12 cellular contexts compared by ENCODE assay signal in genomic region chr7:87027900-87028299, GRCh38. TPM values are rescaled to one million over a fixed set of nuclear protein-coding genes. Genes with fewer than 3 reads are reported as not detected.
DNase-seq lines count a peak whose midpoint lies in the region; ATAC-seq and TF ChIP-seq lines count a peak whose summit lies in the region.
"Had no signal": no experiment of that assay in that cellular context is flagged by ENCODE, and none has a peak within 500 bp of the region (broad histone marks: within the 10 kb centered on the region; RNA-seq: fewer than 3 reads in every experiment).

No MANE protein-coding gene starts in this region.

- H3K4me3 Mint-ChIP-seq in glutamatergic neuron (ENCODE audit: unreplicated experiment) = no peak overlapping the region
- H3K4me3 Mint-ChIP-seq: activated naive CD8-positive, alpha-beta T cell treated with anti-CD3 and anti-CD28 coated beads for 36 hours had no signal

- H3K4me1 Mint-ChIP-seq in glutamatergic neuron (ENCODE audit: low read depth, unreplicated experiment) = peaks cover 8% of the 10 kb centered on the region
- H3K4me1 Mint-ChIP-seq: activated naive CD8-positive, alpha-beta T cell treated with anti-CD3 and anti-CD28 coated beads for 36 hours had no signal

- no peak for TF ChIP-seq CTCF in glutamatergic neuron (IDR thresholded peaks at IDR 0.05; ENCODE audit: partially characterized antibody, unreplicated experiment)

- H3K9me3 Mint-ChIP-seq in glutamatergic neuron (ENCODE audit: unreplicated experiment) = no peaks in the 10 kb centered on the region

- DNase-seq in germinal center (ENCODE audit: low spot score) (peak; percentile 7), glutamatergic neuron (no peak), 8988T (no peak), SIG-M5 (lab: John Stamatoyannopoulos, UW) (no peak)
- DNase-seq: activated naive CD8-positive, alpha-beta T cell treated with anti-CD3 and anti-CD28 coated beads for 36 hours; Calu3; cortex of kidney; NCI-H1105 treated with DMSO at 0.1 percent for 48 hours had no signal

- H3K36me3 Mint-ChIP-seq in glutamatergic neuron (ENCODE audit: unreplicated experiment) = no peaks in the 10 kb centered on the region

- no peaks in the 10 kb centered on the region for H3K27me3 Mint-ChIP-seq in glutamatergic neuron (ENCODE audit: unreplicated experiment)

- H3K27ac Mint-ChIP-seq in glutamatergic neuron (ENCODE audit: unreplicated experiment) = no peak overlapping the region
- H3K27ac Mint-ChIP-seq: activated naive CD8-positive, alpha-beta T cell treated with anti-CD3 and anti-CD28 coated beads for 36 hours had no signal

- ATAC-seq in GM18909 (IDR thresholded peaks at IDR 0.05; ENCODE audit: poor library complexity, unreplicated experiment) = peak; percentile 87
- ATAC-seq in GM21717 (IDR thresholded peaks at IDR 0.05; ENCODE audit: unreplicated experiment) = peak; percentile 89
- ATAC-seq in HG03108 (IDR thresholded peaks at IDR 0.05; ENCODE audit: unreplicated experiment) = peak; percentile 83
- no peak for ATAC-seq in esophagus mucosa

RNA-seq across cellular contexts. Expression of gene ELAPOR2, which starts 31.6 kb away (rescaled TPM):
- total RNA-seq in esophagus mucosa (2.2 TPM), glutamatergic neuron (ENCODE audit: unreplicated experiment) (122 TPM)

Comparison
In these comparisons a context has a peak if more than half of its experiments do, and no peak if none do; other contexts are left out.
1. RNA of gene ELAPOR2, which starts 31.6 kb away (total RNA-seq): 122 TPM in glutamatergic neuron (single experiment); 2.2 TPM in esophagus mucosa (single experiment); every median in the first group is over 10 times any median in the second.